36 cellular contexts compared by ENCODE assay signal in the genomic region with DNA sequence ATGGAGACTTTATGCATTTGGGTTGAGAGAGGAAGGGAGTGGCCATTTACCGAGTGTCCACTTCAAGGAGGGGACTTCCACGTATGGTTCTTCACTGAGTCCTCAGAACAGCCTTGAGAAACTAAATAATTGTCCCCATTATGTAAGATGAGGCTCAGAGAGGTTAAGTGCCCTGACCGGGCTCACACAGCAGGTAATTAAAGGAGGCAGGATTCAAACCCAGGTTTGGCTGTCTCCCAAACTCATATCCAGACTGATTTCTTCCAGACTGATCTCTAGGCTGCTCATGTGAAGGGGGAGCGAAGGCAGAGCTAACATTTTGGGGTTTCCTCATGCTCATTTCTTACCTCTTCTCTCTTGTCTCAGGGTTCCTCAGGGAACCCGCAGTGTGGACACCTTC.
"Had no signal": no experiment of that assay in that cellular context is flagged by ENCODE, and none has a peak within 500 bp of the region (broad histone marks: within the 10 kb centered on the region; RNA-seq: fewer than 3 reads in every experiment).

No MANE protein-coding gene starts in this region.

- DNase-seq: activated B cell treated with CpG ODN at 0.5 μM for 24 hours; activated CD4-positive, alpha-beta memory T cell treated with anti-CD3 and anti-CD28 coated beads for 36 hours; activated CD4-positive, alpha-beta T cell treated with anti-CD3 and anti-CD28 coated beads for 4 hours; activated CD4-positive, alpha-beta T cell treated with anti-CD3 and anti-CD28 coated beads, Interleukin-2, amount 10 ng/mL, durations not matched to agents 24 days and 14 days; activated CD4-positive, alpha-beta T cell treated with anti-CD3 and anti-CD28 coated beads, Interleukin-2, amount 50 U/mL, for 1 hour; activated CD4-positive, alpha-beta T cell treated with anti-CD3 and anti-CD28 coated beads, Interleukin-2, amount 50 U/mL, for 4 hours; activated CD4-positive, CD25-positive, alpha-beta regulatory T cell treated with anti-CD3 and anti-CD28 coated beads, Interleukin-2, amount 50 U/mL, for 72 hours; activated CD8-positive, alpha-beta memory T cell treated with anti-CD3 and anti-CD28 coated beads, Interleukin-2, amount 50 U/mL, for 4 hours; activated CD8-positive, alpha-beta T cell treated with anti-CD3 and anti-CD28 coated beads for 36 hours; activated effector memory CD4-positive, alpha-beta T cell treated with Interleukin-2 at 50 U/mL for 16 hours; activated gamma-delta T cell treated with Interleukin-2 at 50 U/mL for 16 hours; activated naive CD4-positive, alpha-beta T cell; activated naive CD4-positive, alpha-beta T cell treated with anti-CD3 and anti-CD28 coated beads for 36 hours; activated naive CD4-positive, alpha-beta T cell treated with anti-CD3 and anti-CD28 coated beads, Interleukin-2, amount 50 U/mL, for 16 hours; activated naive CD8-positive, alpha-beta T cell treated with anti-CD3 and anti-CD28 coated beads for 36 hours; activated T-cell treated with anti-CD3 and anti-CD28 coated beads for 4 hours; activated T-cell treated with anti-CD3 and anti-CD28 coated beads, Interleukin-2, amount 50 U/mL, for 1 hour; activated T-cell treated with anti-CD3 and anti-CD28 coated beads, Interleukin-2, amount 50 U/mL, for 4 hours; activated T-cell treated with anti-CD3 and anti-CD28 coated beads, Interleukin-2, amount 50 U/mL, for 72 hours; adrenal gland; amniotic stem cell; body of pancreas; brain microvascular endothelial cell; central memory CD4-positive, alpha-beta T cell; T-helper 1 cell; T-helper 2 cell; T-helper 9 cell had no signal

- H3K4me3 ChIP-seq: adrenal gland, body of pancreas, breast epithelium had no signal

- H3K9me3 Mint-ChIP-seq: activated B cell treated with CpG ODN at 0.5 μM for 24 hours; activated CD4-positive, alpha-beta memory T cell treated with anti-CD3 and anti-CD28 coated beads for 36 hours; activated CD4-positive, alpha-beta T cell treated with anti-CD3 and anti-CD28 coated beads, Interleukin-2, amount 10 ng/mL, durations not matched to agents 24 days and 14 days; activated CD8-positive, alpha-beta T cell treated with anti-CD3 and anti-CD28 coated beads for 36 hours; activated naive CD4-positive, alpha-beta T cell treated with anti-CD3 and anti-CD28 coated beads for 36 hours; activated naive CD4-positive, alpha-beta T cell treated with anti-CD3 and anti-CD28 coated beads, Interleukin-2, amount 50 U/mL, for 72 hours; activated naive CD8-positive, alpha-beta T cell treated with anti-CD3 and anti-CD28 coated beads for 36 hours; activated T-cell treated with anti-CD3 and anti-CD28 coated beads, Interleukin-2, amount 50 U/mL, for 4 hours; activated T-cell treated with anti-CD3 and anti-CD28 coated beads, Interleukin-2, amount 50 U/mL, for 72 hours; activated T-helper 1 cell treated with anti-CD3 and anti-CD28 coated beads, Interleukin-12 subunit alpha, Interleukin-12 subunit beta, Interleukin-2, Interleukin-4 antibody, amounts not matched to agents 30 ng/mL and 10 ng/mL and 1 ng/mL, durations not matched to agents 14 hours and 24 hours and 36 hours; activated T-helper 17 cell treated with anti-CD3 and anti-CD28 coated beads, Interleukin-2, amount 50 U/mL, for 72 hours; T-helper 1 cell treated with Interleukin-12 subunit alpha and Interleukin-12 subunit beta and Interleukin-4 antibody, amounts not matched to agents 30 μg/mL and 1 μg/mL, for 36 hours; T-helper 2 cell treated with Interferon-gamma antibody and Interleukin-4, amounts not matched to agents 5 μg/mL and 100 μg/mL, for 36 hours had no signal

- ATAC-seq: activated CD8-positive, alpha-beta T cell treated with anti-CD3 and anti-CD28 coated beads for 36 hours; activated naive CD4-positive, alpha-beta T cell treated with anti-CD3 and anti-CD28 coated beads, Interleukin-2, amount 50 U/mL, for 72 hours; activated T-cell treated with anti-CD3 and anti-CD28 coated beads, Interleukin-2, amount 50 U/mL, for 4 hours; activated T-cell treated with anti-CD3 and anti-CD28 coated beads, Interleukin-2, amount 50 U/mL, for 72 hours; activated T-helper 17 cell treated with anti-CD3 and anti-CD28 coated beads, Interleukin-2, amount 50 U/mL, for 72 hours; body of pancreas had no signal

- H3K27ac Mint-ChIP-seq: activated B cell treated with CpG ODN at 0.5 μM for 24 hours; activated CD4-positive, alpha-beta memory T cell treated with anti-CD3 and anti-CD28 coated beads for 36 hours; activated CD4-positive, alpha-beta T cell treated with anti-CD3 and anti-CD28 coated beads, Interleukin-2, amount 10 ng/mL, durations not matched to agents 24 days and 14 days; activated CD8-positive, alpha-beta T cell treated with anti-CD3 and anti-CD28 coated beads for 36 hours; activated naive CD4-positive, alpha-beta T cell treated with anti-CD3 and anti-CD28 coated beads for 36 hours; activated naive CD4-positive, alpha-beta T cell treated with anti-CD3 and anti-CD28 coated beads, Interleukin-2, amount 50 U/mL, for 72 hours; activated naive CD8-positive, alpha-beta T cell treated with anti-CD3 and anti-CD28 coated beads for 36 hours; activated T-cell treated with anti-CD3 and anti-CD28 coated beads, Interleukin-2, amount 50 U/mL, for 72 hours; activated T-helper 1 cell treated with anti-CD3 and anti-CD28 coated beads, Interleukin-12 subunit alpha, Interleukin-12 subunit beta, Interleukin-2, Interleukin-4 antibody, amounts not matched to agents 30 ng/mL and 10 ng/mL and 1 ng/mL, durations not matched to agents 14 hours and 24 hours and 36 hours; activated T-helper 17 cell treated with anti-CD3 and anti-CD28 coated beads, Interleukin-2, amount 50 U/mL, for 72 hours; T-helper 1 cell treated with Interleukin-12 subunit alpha and Interleukin-12 subunit beta and Interleukin-4 antibody, amounts not matched to agents 30 μg/mL and 1 μg/mL, for 36 hours; T-helper 2 cell treated with Interferon-gamma antibody and Interleukin-4, amounts not matched to agents 5 μg/mL and 100 μg/mL, for 36 hours had no signal

- H3K9me3 ChIP-seq: adrenal gland, body of pancreas, breast epithelium had no signal

- H3K4me1 Mint-ChIP-seq: activated naive CD8-positive, alpha-beta T cell treated with anti-CD3 and anti-CD28 coated beads for 36 hours; activated T-helper 17 cell treated with anti-CD3 and anti-CD28 coated beads, Interleukin-2, amount 50 U/mL, for 72 hours had no signal

- H3K27ac ChIP-seq: adrenal gland, body of pancreas, brain microvascular endothelial cell, breast epithelium, VCaP had no signal

- H3K36me3 Mint-ChIP-seq: activated CD4-positive, alpha-beta memory T cell treated with anti-CD3 and anti-CD28 coated beads for 36 hours; activated naive CD4-positive, alpha-beta T cell treated with anti-CD3 and anti-CD28 coated beads, Interleukin-2, amount 50 U/mL, for 72 hours; activated naive CD8-positive, alpha-beta T cell treated with anti-CD3 and anti-CD28 coated beads for 36 hours had no signal

- H3K36me3 ChIP-seq: adrenal gland, brain microvascular endothelial cell, breast epithelium had no signal

- H3K4me3 Mint-ChIP-seq: activated B cell treated with CpG ODN at 0.5 μM for 24 hours; activated CD4-positive, alpha-beta memory T cell treated with anti-CD3 and anti-CD28 coated beads for 36 hours; activated CD4-positive, alpha-beta T cell treated with anti-CD3 and anti-CD28 coated beads, Interleukin-2, amount 10 ng/mL, durations not matched to agents 24 days and 14 days; activated CD8-positive, alpha-beta T cell treated with anti-CD3 and anti-CD28 coated beads for 36 hours; activated naive CD4-positive, alpha-beta T cell treated with anti-CD3 and anti-CD28 coated beads for 36 hours; activated naive CD8-positive, alpha-beta T cell treated with anti-CD3 and anti-CD28 coated beads for 36 hours; activated T-cell treated with anti-CD3 and anti-CD28 coated beads, Interleukin-2, amount 50 U/mL, for 4 hours; activated T-cell treated with anti-CD3 and anti-CD28 coated beads, Interleukin-2, amount 50 U/mL, for 72 hours; activated T-helper 1 cell treated with anti-CD3 and anti-CD28 coated beads, Interleukin-12 subunit alpha, Interleukin-12 subunit beta, Interleukin-2, Interleukin-4 antibody, amounts not matched to agents 30 ng/mL and 10 ng/mL and 1 ng/mL, durations not matched to agents 14 hours and 24 hours and 36 hours; activated T-helper 17 cell treated with anti-CD3 and anti-CD28 coated beads, Interleukin-2, amount 50 U/mL, for 72 hours; T-helper 1 cell treated with Interleukin-12 subunit alpha and Interleukin-12 subunit beta and Interleukin-4 antibody, amounts not matched to agents 30 μg/mL and 1 μg/mL, for 36 hours; T-helper 2 cell treated with Interferon-gamma antibody and Interleukin-4, amounts not matched to agents 5 μg/mL and 100 μg/mL, for 36 hours had no signal

- FAIRE-seq: astrocyte, TTC549 had no signal

- H3K27me3 ChIP-seq: adrenal gland, body of pancreas, breast epithelium had no signal

- H3K27me3 Mint-ChIP-seq: activated naive CD8-positive, alpha-beta T cell treated with anti-CD3 and anti-CD28 coated beads for 36 hours had no signal
